ENCODE assay signal across 9 cellular contexts in the genomic region with DNA sequence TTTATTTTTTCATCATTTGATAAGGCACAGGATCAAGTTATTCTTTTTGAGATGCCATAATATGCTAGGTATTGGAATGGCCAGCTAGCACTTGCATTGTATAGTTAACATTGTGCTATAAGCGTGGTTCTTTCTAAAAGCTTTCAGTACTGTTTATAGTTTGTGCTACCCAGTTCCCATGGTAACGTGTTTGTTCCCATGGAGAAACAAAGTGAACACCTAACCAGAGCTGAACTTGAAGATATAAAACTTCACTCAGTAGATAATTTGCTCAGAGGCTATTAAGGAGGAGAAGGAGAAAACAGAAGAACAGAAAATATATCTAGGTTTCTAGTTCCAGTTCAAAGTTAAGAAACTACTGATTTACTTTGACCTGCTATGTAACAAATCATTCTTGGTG. TPM values are rescaled to one million over a fixed set of nuclear protein-coding genes. Genes with fewer than 3 reads are reported as not detected.
DNase-seq lines count a peak whose midpoint lies in the region; ATAC-seq and TF ChIP-seq lines count a peak whose summit lies in the region.
"Had no signal": no experiment of that assay in that cellular context is flagged by ENCODE, and none has a peak within 500 bp of the region (broad histone marks: within the 10 kb centered on the region; RNA-seq: fewer than 3 reads in every experiment).

No MANE protein-coding gene starts in this region.

- 50 to 64% (median 57%) methylated on average over 2 of the region's 2 CpGs for WGBS in stomach, 5 donors

- H3K27me3 Mint-ChIP-seq in activated naive CD8-positive, alpha-beta T cell treated with anti-CD3 and anti-CD28 coated beads, Interleukin-2, amount 50 U/mL, for 24 hours = peaks cover 1% of the 10 kb centered on the region

- no peaks in the 10 kb centered on the region for H3K9me3 Mint-ChIP-seq in activated naive CD8-positive, alpha-beta T cell treated with anti-CD3 and anti-CD28 coated beads, Interleukin-2, amount 50 U/mL, for 24 hours

- H3K4me3 ChIP-seq in kidney epithelial cell (ENCODE audit: low read depth, low read length) = no peak overlapping the region
- no peak overlapping the region for H3K4me3 ChIP-seq in stomach
- H3K4me3 ChIP-seq in gastrocnemius medialis = no peak overlapping the region

- TF ChIP-seq CTCF in kidney epithelial cell (IDR thresholded peaks at IDR 0.05; ENCODE audit: insufficient read depth, low read length, poor library complexity, severe bottlenecking) (no peak), stomach (IDR thresholded peaks at IDR 0.05) (no peak), gastrocnemius medialis (IDR thresholded peaks at IDR 0.05 in 4 of 5, conservative IDR thresholded peaks at IDR 0.05 in 1 of 5) (no peak)

- ATAC-seq in GM18519 (IDR thresholded peaks at IDR 0.05; ENCODE audit: low FRiP score, unreplicated experiment) = peak; percentile 79
- ATAC-seq in HG02763 (IDR thresholded peaks at IDR 0.05; ENCODE audit: unreplicated experiment) = peak; percentile 51
- ATAC-seq in activated naive CD8-positive, alpha-beta T cell treated with anti-CD3 and anti-CD28 coated beads, Interleukin-2, amount 50 U/mL, for 24 hours = no peak
- no peak for ATAC-seq in gastrocnemius medialis

- H3K27ac ChIP-seq in stomach (no peak overlapping the region), gastrocnemius medialis (no peak overlapping the region)
- H3K27ac ChIP-seq: VCaP had no signal

- H3K4me1 ChIP-seq in stomach (peaks cover 0 to 10% (median 0%) of the 10 kb centered on the region in 4 donors), gastrocnemius medialis (no peaks in the 10 kb centered on the region)

- DNase-seq in NCI-H2227 (lab: John Stamatoyannopoulos, UW; ENCODE audit: unreplicated experiment) = peak; percentile 51
- DNase-seq in kidney epithelial cell (ENCODE audit: low read depth) = peak; percentile 75
- no peak for DNase-seq in cerebellum (ENCODE audit: low spot score)
- no peak for DNase-seq in stomach
- no peak for DNase-seq in activated naive CD8-positive, alpha-beta T cell treated with anti-CD3 and anti-CD28 coated beads, Interleukin-2, amount 50 U/mL, for 24 hours
- no peak for DNase-seq in gastrocnemius medialis

- H3K27me3 ChIP-seq in kidney epithelial cell (ENCODE audit: control insufficient read depth, insufficient read depth, low read length) (no peaks in the 10 kb centered on the region), stomach (no peaks in the 10 kb centered on the region), gastrocnemius medialis (no peaks in the 10 kb centered on the region)

- H3K27ac Mint-ChIP-seq in activated naive CD8-positive, alpha-beta T cell treated with anti-CD3 and anti-CD28 coated beads, Interleukin-2, amount 50 U/mL, for 24 hours = no peak overlapping the region

- H3K4me1 Mint-ChIP-seq in activated naive CD8-positive, alpha-beta T cell treated with anti-CD3 and anti-CD28 coated beads, Interleukin-2, amount 50 U/mL, for 24 hours = no peaks in the 10 kb centered on the region

- in situ Hi-C loops in gastrocnemius medialis (cut with MboI; ENCODE audit: low sequenced_read_pairs in 4 of 4) = no loop called here

- TF ChIP-seq EP300 in stomach (IDR thresholded peaks at IDR 0.05) = no peak

- H3K36me3 ChIP-seq in kidney epithelial cell (ENCODE audit: control insufficient read depth, insufficient read depth, low read length) = no peaks in the 10 kb centered on the region
- H3K36me3 ChIP-seq in stomach = no peaks in the 10 kb centered on the region
- no peaks in the 10 kb centered on the region for H3K36me3 ChIP-seq in gastrocnemius medialis

- no peaks in the 10 kb centered on the region for H3K36me3 Mint-ChIP-seq in activated naive CD8-positive, alpha-beta T cell treated with anti-CD3 and anti-CD28 coated beads, Interleukin-2, amount 50 U/mL, for 24 hours (ENCODE audit: low read depth)

- H3K9me3 ChIP-seq in stomach (no peaks in the 10 kb centered on the region), gastrocnemius medialis (no peaks in the 10 kb centered on the region)

- H3K4me3 Mint-ChIP-seq in activated naive CD8-positive, alpha-beta T cell treated with anti-CD3 and anti-CD28 coated beads, Interleukin-2, amount 50 U/mL, for 24 hours = no peak overlapping the region

- TF ChIP-seq POLR2A in stomach (IDR thresholded peaks at IDR 0.05) (no peak), gastrocnemius medialis (IDR thresholded peaks at IDR 0.05) (no peak)

- intact Hi-C loops in stomach (cut with DNase I; ENCODE audit: low total_unique reads) = no loop called here
- intact Hi-C loops in gastrocnemius medialis (cut with DNase I; ENCODE audit: low total_unique reads) = no loop called here

RNA-seq across cellular contexts. Expression of gene ITGB8, which starts 23.6 kb away (rescaled TPM):
- 104 and 106 TPM in 2 replicates for total RNA-seq in kidney epithelial cell
- 82.5 TPM for total RNA-seq in cerebellum
- total RNA-seq in stomach = 10 to 100 TPM in 3 of 5 donors, 1 to 10 TPM in 2; 5.4 to 31.9 (median 24.6) TPM
- polyA plus RNA-seq in stomach = 1 to 10 TPM; 1.1 to 2.5 (median 1.9) TPM
- under 1 TPM; 0.31 to 0.90 (median 0.56) TPM for total RNA-seq in gastrocnemius medialis

Comparison
In these comparisons a context has a peak if more than half of its experiments do, and no peak if none do; other contexts are left out.
1. ATAC-seq: peak in GM18519 (single experiment) and HG02763 (single experiment); none in activated naive CD8-positive, alpha-beta T cell treated with anti-CD3 and anti-CD28 coated beads, Interleukin-2, amount 50 U/mL, for 24 hours (single experiment) and gastrocnemius medialis (0 of 2).
2. DNase-seq: peak in NCI-H2227 (single experiment) and kidney epithelial cell (single experiment); none in cerebellum (single experiment), stomach (single experiment), activated naive CD8-positive, alpha-beta T cell treated with anti-CD3 and anti-CD28 coated beads, Interleukin-2, amount 50 U/mL, for 24 hours (single experiment) and gastrocnemius medialis (0 of 2).